ENCODE assay signal across 9 cellular contexts in genomic region chr12:51171884-51172514, GRCh38. TPM values are rescaled to one million over a fixed set of nuclear protein-coding genes. Genes with fewer than 3 reads are reported as not detected.
DNase-seq lines count a peak whose midpoint lies in the region; ATAC-seq, FAIRE-seq and TF ChIP-seq lines count a peak whose summit lies in the region.
"Had no signal": no experiment of that assay in that cellular context is flagged by ENCODE, and none has a peak within 500 bp of the region (broad histone marks: within the 10 kb centered on the region; RNA-seq: fewer than 3 reads in every experiment).

No MANE protein-coding gene starts in this region.

- peaks cover 6% of the 10 kb centered on the region; the same call in 1 of the 3 replicates for H3K4me1 ChIP-seq in A549
- peaks cover 10 to 25% (median 20%) of the 10 kb centered on the region in 5 donors for H3K4me1 ChIP-seq in subcutaneous abdominal adipose tissue (ENCODE audit: control insufficient read depth in 5 of 5, insufficient read depth in 5 of 5, low read length in 5 of 5)

- no peaks in the 10 kb centered on the region for H3K36me3 ChIP-seq in subcutaneous abdominal adipose tissue (ENCODE audit: control insufficient read depth in 5 of 5, insufficient read depth in 5 of 5, low read length in 5 of 5)

- H3K4me2 ChIP-seq in A549: peak overlapping the region; percentile 95

- ATAC-seq in A549: peak; percentile 25 to 46; a peak in 4 of 6 replicates
- peak; percentile 13 for ATAC-seq in GM18511 (IDR thresholded peaks at IDR 0.05; ENCODE audit: unreplicated experiment)
- no peak for ATAC-seq in GM19324 (IDR thresholded peaks at IDR 0.05; ENCODE audit: low FRiP score, unreplicated experiment)

- no peak for TF ChIP-seq RAD21 in A549 (conservative IDR thresholded peaks at IDR 0.05 in 1 of 2, IDR thresholded peaks at IDR 0.05 in 1 of 2)

- no peak for TF ChIP-seq EP300 in A549 (IDR thresholded peaks at IDR 0.05)

- peaks cover 0 to 3% (median 0%) of the 10 kb centered on the region in 5 donors for H3K27me3 ChIP-seq in subcutaneous abdominal adipose tissue (ENCODE audit: control insufficient read depth in 5 of 5, insufficient read depth in 4 of 5, low read length in 5 of 5)

- H3K9me3 ChIP-seq in A549 (no peaks in the 10 kb centered on the region), iPS-18c (ENCODE audit: control insufficient read depth, insufficient read depth, low read length) (no peaks in the 10 kb centered on the region), subcutaneous abdominal adipose tissue (ENCODE audit: control insufficient read depth in 5 of 5, low read length in 5 of 5) (no peaks in the 10 kb centered on the region)

- no peak for TF ChIP-seq POLR2A in A549 (IDR thresholded peaks at IDR 0.05; ENCODE audit: low read length)

- no peak for FAIRE-seq in A549 (lab: Jason Lieb, UNC)
- FAIRE-seq: endometrium had no signal

- no peak for TF ChIP-seq CTCF in A549 (IDR thresholded peaks at IDR 0.05)

- DNase-seq in A549 (ENCODE audit: low read depth in 1 of 2, low spot score in 1 of 2) (no peak), NCI-H1694 (lab: John Stamatoyannopoulos, UW) (no peak)
- DNase-seq in Jurkat, Clone E6-1 (ENCODE audit: low read depth, low spot score): no peak

- CTCF ChIA-PET in A549 (lab: Yijun Ruan, JAX): interaction anchor here (0.5 to 1.3 kb wide), 3 partner anchors 40 to 555 kb away, joined by 3 to 4 read pairs (median 3); partner anchors contain the start of gene POU6F1

- 15% methylated on average over 14 of the region's 16 CpGs for WGBS in A549 (ENCODE audit: missing lambda C conversion rate)

- peak overlapping the region; percentile 70 for H3K4me3 ChIP-seq in A549
- H3K4me3 ChIP-seq in Jurkat, Clone E6-1 (ENCODE audit: low read length): peak overlapping the region; percentile 80
- H3K4me3 ChIP-seq in iPS-18c (ENCODE audit: insufficient read depth, low read depth, low read length): peak overlapping the region; percentile 98
- H3K4me3 ChIP-seq in subcutaneous abdominal adipose tissue (ENCODE audit: low read depth in 1 of 5, low read length in 5 of 5): peak overlapping the region; percentile 84 to 99 (median 96)

- peak overlapping the region; percentile 86 to 99 (median 97) for H3K9ac ChIP-seq in subcutaneous abdominal adipose tissue (ENCODE audit: low read length in 5 of 5)

- peak overlapping the region; percentile 94 to 97 for H3K27ac ChIP-seq in A549
- H3K27ac ChIP-seq in angular gyrus (ENCODE audit: low read depth, low read length): peak overlapping the region; percentile 97
- H3K27ac ChIP-seq in subcutaneous abdominal adipose tissue (ENCODE audit: low read depth, low read length): peak overlapping the region; percentile 99

- POLR2A ChIA-PET in A549 (lab: Yijun Ruan, JAX): interaction anchor here (1.0 to 1.7 kb wide), 2 partner anchors 46 to 89 kb away, joined by 3 to 9 read pairs; partner anchors contain the start of genes CSRNP2 and POU6F1

TF ChIP-seq in A549, 52 proteins besides CTCF, POLR2A, EP300 and RAD21:
- TF ChIP-seq CEBPB (IDR thresholded peaks at IDR 0.05) (no peak), E2F6 (IDR thresholded peaks at IDR 0.05; ENCODE audit: borderline replicate concordance, low read depth) (no peak), NPAS2 (CRISPR knock-in tag; IDR thresholded peaks at IDR 0.05; ENCODE audit: borderline replicate concordance) (no peak), RFX5 (IDR thresholded peaks at IDR 0.05) (no peak), MAX (IDR thresholded peaks at IDR 0.05) (no peak), HOXB13 (CRISPR knock-in tag; IDR thresholded peaks at IDR 0.05; ENCODE audit: low read depth) (no peak), PBX3 (IDR thresholded peaks at IDR 0.05) (no peak), CHD4 (IDR thresholded peaks at IDR 0.05; ENCODE audit: borderline replicate concordance) (no peak), RCOR1 (IDR thresholded peaks at IDR 0.05; ENCODE audit: low read depth, low read length) (no peak), MAFK (IDR thresholded peaks at IDR 0.05; ENCODE audit: partially characterized antibody) (no peak), ELK1 (IDR thresholded peaks at IDR 0.05; ENCODE audit: low read depth, low read length) (no peak), HOXB5 (CRISPR knock-in tag; IDR thresholded peaks at IDR 0.05) (no peak), SMC3 (IDR thresholded peaks at IDR 0.05) (no peak), USF2 (IDR thresholded peaks at IDR 0.05) (no peak), ZNF302 (CRISPR knock-in tag; IDR thresholded peaks at IDR 0.05) (no peak), SREBF2 (IDR thresholded peaks at IDR 0.05) (no peak)

RNA-seq across cellular contexts. Expression of gene TFCP2, which starts 0.9 kb away (rescaled TPM):
- polyA plus RNA-seq in A549 (2011; rRNA removed) (36.9 and 39.8 TPM in 2 replicates), A549 (2017; fragmentation: RNase III; extraction: RNeasy Plus Mini Kit Qiagen cat#74134 plus additional on column Dnase treatment) (18.7 to 19.4 TPM (median 19.0 TPM) in 3 replicates)
- 15.8 and 15.9 TPM in 2 replicates for polyA plus RNA-seq in A549 (2012; cell fraction: cytosol; rRNA removed)
- 8.3 and 13.1 TPM in 2 replicates for polyA plus RNA-seq in A549 (2012; cell fraction: nucleus; rRNA removed)
- 10.9 TPM in 2 replicates for polyA minus RNA-seq in A549 (2011; rRNA and poly(A)+ RNA removed)
- polyA plus RNA-seq in Jurkat, Clone E6-1 (2012; ENCODE audit: insufficient read depth, insufficient read length): 15.9 TPM

RNA-seq across cellular contexts. Expression of gene POU6F1, which starts 45.9 kb away (rescaled TPM):
- polyA plus RNA-seq in A549 (2011; rRNA removed) (1.3 and 1.7 TPM in 2 replicates), A549 (2017; fragmentation: RNase III; extraction: RNeasy Plus Mini Kit Qiagen cat#74134 plus additional on column Dnase treatment) (0.58 to 0.92 TPM (median 0.77 TPM) in 3 replicates)
- 1.3 TPM in 2 replicates for polyA plus RNA-seq in A549 (2012; cell fraction: cytosol; rRNA removed)
- polyA plus RNA-seq in A549 (2012; cell fraction: nucleus; rRNA removed): 3.5 and 4.2 TPM in 2 replicates
- 2.9 and 4.3 TPM in 2 replicates for polyA minus RNA-seq in A549 (2011; rRNA and poly(A)+ RNA removed)
- polyA plus RNA-seq in Jurkat, Clone E6-1 (2012; ENCODE audit: insufficient read depth, insufficient read length): 8.1 TPM
